Comparison of ENCODE assay signal across 9 cellular contexts in the genomic region with DNA sequence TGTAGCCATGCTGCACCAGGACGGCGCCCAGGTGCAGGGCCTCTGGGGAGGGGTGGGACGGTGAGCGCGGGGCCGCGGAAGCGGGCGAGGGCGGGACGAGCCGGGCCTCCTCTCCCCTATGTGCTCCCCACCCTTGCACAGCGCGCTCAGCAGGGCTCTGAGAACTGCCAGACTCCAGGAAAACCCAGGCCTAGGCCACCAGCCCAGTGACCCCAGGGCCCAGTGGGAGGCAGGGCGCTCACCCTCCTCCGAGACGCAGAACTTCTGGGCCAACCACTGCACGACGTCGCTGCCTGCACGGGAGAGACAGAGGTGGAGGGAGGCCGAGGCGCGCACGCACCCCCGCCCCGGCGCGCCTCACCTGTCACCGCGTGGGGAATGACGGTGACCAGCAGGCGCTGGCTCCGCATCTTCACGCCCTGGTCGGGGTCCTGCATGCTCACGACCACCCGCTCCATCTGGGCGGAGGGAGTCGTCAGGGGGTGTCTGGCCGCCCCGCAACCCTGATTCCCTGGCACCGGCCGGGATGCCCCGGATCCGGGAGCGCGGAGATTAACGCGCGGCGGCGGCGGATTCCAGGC. TPM values are rescaled to one million over a fixed set of nuclear protein-coding genes. Genes with fewer than 3 reads are reported as not detected.
DNase-seq lines count a peak whose midpoint lies in the region; ATAC-seq and TF ChIP-seq lines count a peak whose summit lies in the region.
"Had no signal": no experiment of that assay in that cellular context is flagged by ENCODE, and none has a peak within 500 bp of the region (broad histone marks: within the 10 kb centered on the region; RNA-seq: fewer than 3 reads in every experiment).

No MANE protein-coding gene starts in this region.

- H3K36me3 ChIP-seq in ascending aorta, result no peaks in the 10 kb centered on the region
- no peaks in the 10 kb centered on the region for H3K36me3 ChIP-seq in stomach

- no peak for TF ChIP-seq CTCF in ascending aorta (IDR thresholded peaks at IDR 0.05)
- no peak for TF ChIP-seq CTCF in stomach (IDR thresholded peaks at IDR 0.05)

- TF ChIP-seq POLR2A in stomach (IDR thresholded peaks at IDR 0.05), result no peak

- DNase-seq in NCI-H748 (lab: John Stamatoyannopoulos, UW; ENCODE audit: unreplicated experiment) (peak; percentile 22), NCI-H748 treated with DMSO at 0.1 percent for 48 hours (lab: John Stamatoyannopoulos, UW) (no peak), ascending aorta (ENCODE audit: low spot score in 2 of 2) (no peak), iPS-NIHi11 (ENCODE audit: low spot score) (peak; percentile 73), stomach (no peak), islet precursor cell (no peak), inferior parietal cortex (ENCODE audit: extremely low spot score) (no peak)

- H3K4me3 ChIP-seq in ascending aorta (peak overlapping the region; percentile 57 to 82), stomach (peak overlapping the region; percentile 47 to 60 (median 52))

- ATAC-seq in HG03175 (IDR thresholded peaks at IDR 0.05; ENCODE audit: unreplicated experiment), result no peak

- H3K9me3 ChIP-seq in ascending aorta, result no peaks in the 10 kb centered on the region
- no peaks in the 10 kb centered on the region for H3K9me3 ChIP-seq in stomach

- H3K27ac ChIP-seq in ascending aorta (no peak overlapping the region), stomach (peak overlapping the region in 2 of 5 donors; percentile 32 to 49)

- 1 to 2% (median 2%) methylated on average over 42 to 54 of the region's 54 CpGs; no CpG with 5 or more reads in 1 of the 5 donors for WGBS in stomach, 5 donors

- H3K4me1 ChIP-seq in ascending aorta (peaks cover 4 to 7% of the 10 kb centered on the region in 2 donors), stomach (peaks cover 15 to 42% (median 37%) of the 10 kb centered on the region in 4 donors)

- TF ChIP-seq EP300 in stomach (IDR thresholded peaks at IDR 0.05), result no peak

- intact Hi-C loops in ascending aorta (cut with DNase I) (no loop called here), stomach (cut with DNase I; ENCODE audit: low total_unique reads) (no loop called here)

- peaks cover 3% of the 10 kb centered on the region for H3K27me3 ChIP-seq in ascending aorta
- peaks cover 0 to 50% (median 14%) of the 10 kb centered on the region in 3 donors for H3K27me3 ChIP-seq in stomach

RNA-seq across cellular contexts. Expression of a gene that starts 0.6 kb away (rescaled TPM):
- total RNA-seq in ascending aorta (32.6 TPM), stomach (10 to 100 TPM in 2 of 5 donors, 1 to 10 TPM in 3; 2.6 to 24.6 (median 7.0) TPM)
- polyA plus RNA-seq in stomach, result 10 to 100 TPM in 2 of 3 donors, 1 to 10 TPM in 1; 7.3 to 26.3 (median 11.9) TPM

RNA-seq across cellular contexts. Expression of a gene that starts 5.3 kb away (rescaled TPM):
- total RNA-seq in ascending aorta (not detected), stomach (10 to 100 TPM in 2 of 5 donors, 1 to 10 TPM in 2, not detected in 1; 3.1 to 39.7 (median 11.0) TPM)
- 10 to 100 TPM in 1 of 3 donors, 1 to 10 TPM in 2; 5.2 to 50.4 (median 9.6) TPM for polyA plus RNA-seq in stomach
- total RNA-seq: LHCN-M2 had no signal

RNA-seq across cellular contexts. Expression of a gene that starts 7.8 kb away (rescaled TPM):
- not detected for total RNA-seq in ascending aorta
- total RNA-seq in stomach, result 100 to 1,000 TPM in 1 of 5 donors, 10 to 100 TPM in 3, not detected in 1; 32.3 to 118 (median 65.1) TPM
- 100 to 1,000 TPM; 142 to 932 (median 584) TPM for polyA plus RNA-seq in stomach

RNA-seq across cellular contexts. Expression of a gene that starts 40.5 kb away (rescaled TPM):
- total RNA-seq in ascending aorta, result 67.7 TPM
- total RNA-seq in stomach, result 10 to 100 TPM; 14.6 to 87.2 (median 60.3) TPM
- 10 to 100 TPM; 13.1 to 34.9 (median 29.5) TPM for polyA plus RNA-seq in stomach

RNA-seq across cellular contexts. Expression of a gene that starts 45.9 kb away (rescaled TPM):
- total RNA-seq in ascending aorta, result 53.0 TPM
- total RNA-seq in stomach, result 100 to 1,000 TPM; 100 to 221 (median 121) TPM
- 100 to 1,000 TPM in 1 of 3 donors, 10 to 100 TPM in 2; 77.5 to 108 (median 82.2) TPM for polyA plus RNA-seq in stomach

Comparison
In these comparisons a context has a peak if more than half of its experiments do, and no peak if none do; other contexts are left out.
1. DNase-seq: peak in NCI-H748 (single experiment) and iPS-NIHi11 (single experiment); none in NCI-H748 treated with DMSO at 0.1 percent for 48 hours (single experiment), ascending aorta (0 of 2), stomach (single experiment), islet precursor cell (single experiment) and inferior parietal cortex (single experiment).